Comparison of ENCODE assay signal across 1 cellular context in the genomic region with DNA sequence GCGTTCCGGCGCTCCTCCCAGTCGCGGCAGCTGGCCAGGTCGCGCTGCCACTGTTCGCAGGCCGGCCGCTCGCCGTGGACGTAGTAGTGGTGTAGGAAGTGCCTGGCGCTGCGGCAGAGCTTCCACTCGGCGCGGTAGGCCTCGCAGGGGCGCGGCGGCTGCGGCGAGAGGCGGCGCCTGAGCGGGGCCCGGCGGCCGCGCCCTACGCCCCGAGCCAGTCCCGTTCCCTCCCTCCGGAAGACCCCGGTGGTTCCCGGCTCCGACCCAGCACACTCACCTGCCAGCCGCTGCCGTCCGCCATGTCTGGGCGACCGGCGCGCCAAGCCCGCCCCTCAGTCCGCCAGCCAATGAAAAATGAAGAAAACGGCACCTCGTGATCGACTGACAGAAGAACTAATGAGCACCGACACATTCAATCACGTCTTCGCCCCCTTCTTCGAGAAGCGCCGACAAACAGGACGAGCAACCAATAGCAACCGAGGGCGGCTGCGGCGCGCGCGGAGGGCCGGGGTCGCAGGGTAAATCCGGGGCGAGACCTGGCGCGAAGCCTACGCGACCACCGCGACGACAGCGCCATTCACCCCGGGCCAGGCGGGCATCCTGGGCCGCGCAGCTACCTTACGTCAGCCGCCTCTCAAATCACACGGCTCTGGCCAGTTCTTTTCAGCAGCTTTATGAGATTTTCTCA.
TF ChIP-seq lines count a peak whose summit lies in the region.

Gene C22orf39 (minus strand): TSS at position 324 of the 688 bp plus-strand sequence. CDS start 23 bp downstream, at position 301.

TF ChIP-seq in HepG2, 621 proteins besides CTCF, POLR2A, EP300 and RAD21 (continued from another document and continues in another):
- TF ChIP-seq ZNF142 (CRISPR knock-in tag; IDR thresholded peaks at IDR 0.05), result peak; percentile 43; the same call in 1 of the 2 replicates
- no peak for TF ChIP-seq ZNF557 (CRISPR knock-in tag; IDR thresholded peaks at IDR 0.05)
- TF ChIP-seq TSC22D2 (CRISPR knock-in tag; IDR thresholded peaks at IDR 0.05; ENCODE audit: borderline replicate concordance), result no peak
- TF ChIP-seq, protein P1, sequence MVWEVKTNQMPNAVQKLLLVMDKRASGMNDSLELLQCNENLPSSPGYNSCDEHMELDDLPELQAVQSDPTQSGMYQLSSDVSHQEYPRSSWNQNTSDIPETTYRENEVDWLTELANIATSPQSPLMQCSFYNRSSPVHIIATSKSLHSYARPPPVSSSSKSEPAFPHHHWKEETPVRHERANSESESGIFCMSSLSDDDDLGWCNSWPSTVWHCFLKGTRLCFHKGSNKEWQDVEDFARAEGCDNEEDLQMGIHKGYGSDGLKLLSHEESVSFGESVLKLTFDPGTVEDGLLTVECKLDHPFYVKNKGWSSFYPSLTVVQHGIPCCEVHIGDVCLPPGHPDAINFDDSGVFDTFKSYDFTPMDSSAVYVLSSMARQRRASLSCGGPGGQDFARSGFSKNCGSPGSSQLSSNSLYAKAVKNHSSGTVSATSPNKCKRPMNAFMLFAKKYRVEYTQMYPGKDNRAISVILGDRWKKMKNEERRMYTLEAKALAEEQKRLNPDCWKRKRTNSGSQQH (CRISPR knock-in tag; IDR thresholded peaks at IDR 0.05; ENCODE audit: low read depth), result no peak
- no peak for TF ChIP-seq SMARCE1 (IDR thresholded peaks at IDR 0.05; ENCODE audit: borderline replicate concordance)
- TF ChIP-seq ZNF749 (CRISPR knock-in tag; IDR thresholded peaks at IDR 0.05; ENCODE audit: borderline replicate concordance), result no peak; the same call in 1 of the 2 replicates
- TF ChIP-seq, protein P2, sequence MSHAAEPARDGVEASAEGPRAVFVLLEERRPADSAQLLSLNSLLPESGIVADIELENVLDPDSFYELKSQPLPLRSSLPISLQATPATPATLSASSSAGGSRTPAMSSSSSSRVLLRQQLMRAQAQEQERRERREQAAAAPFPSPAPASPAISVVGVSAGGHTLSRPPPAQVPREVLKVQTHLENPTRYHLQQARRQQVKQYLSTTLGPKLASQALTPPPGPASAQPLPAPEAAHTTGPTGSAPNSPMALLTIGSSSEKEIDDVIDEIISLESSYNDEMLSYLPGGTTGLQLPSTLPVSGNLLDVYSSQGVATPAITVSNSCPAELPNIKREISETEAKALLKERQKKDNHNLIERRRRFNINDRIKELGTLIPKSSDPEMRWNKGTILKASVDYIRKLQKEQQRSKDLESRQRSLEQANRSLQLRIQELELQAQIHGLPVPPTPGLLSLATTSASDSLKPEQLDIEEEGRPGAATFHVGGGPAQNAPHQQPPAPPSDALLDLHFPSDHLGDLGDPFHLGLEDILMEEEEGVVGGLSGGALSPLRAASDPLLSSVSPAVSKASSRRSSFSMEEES (CRISPR knock-in tag; IDR thresholded peaks at IDR 0.05), result peak; percentile 50; the same call in 1 of the 2 replicates
- TF ChIP-seq ZFP36L1 (CRISPR knock-in tag; IDR thresholded peaks at IDR 0.05), result 0 out of 2 replicates have a peak, but pooled peaks have one; percentile 50
- TF ChIP-seq, protein P3, sequence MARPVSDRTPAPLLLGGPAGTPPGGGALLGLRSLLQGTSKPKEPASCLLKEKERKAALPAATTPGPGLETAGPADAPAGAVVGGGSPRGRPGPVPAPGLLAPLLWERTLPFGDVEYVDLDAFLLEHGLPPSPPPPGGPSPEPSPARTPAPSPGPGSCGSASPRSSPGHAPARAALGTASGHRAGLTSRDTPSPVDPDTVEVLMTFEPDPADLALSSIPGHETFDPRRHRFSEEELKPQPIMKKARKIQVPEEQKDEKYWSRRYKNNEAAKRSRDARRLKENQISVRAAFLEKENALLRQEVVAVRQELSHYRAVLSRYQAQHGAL (CRISPR knock-in tag; IDR thresholded peaks at IDR 0.05; ENCODE audit: not compliant biosample characterization), result no peak
- peak; percentile 90 for TF ChIP-seq ZFX (CRISPR knock-in tag; IDR thresholded peaks at IDR 0.05; ENCODE audit: low read depth)
- TF ChIP-seq BCL3 (CRISPR knock-in tag; IDR thresholded peaks at IDR 0.05), result peak; percentile 58; the same call in 1 of the 2 replicates
- 0 out of 2 replicates have a peak, but pooled peaks have one; percentile 79 for TF ChIP-seq ZNF619 (CRISPR knock-in tag; IDR thresholded peaks at IDR 0.05)
- no peak for TF ChIP-seq ZNF678 (CRISPR knock-in tag; IDR thresholded peaks at IDR 0.05)
- peak; percentile 37 for TF ChIP-seq KDM5B (CRISPR knock-in tag; IDR thresholded peaks at IDR 0.05; ENCODE audit: borderline replicate concordance)
- TF ChIP-seq ZNF709 (CRISPR knock-in tag; IDR thresholded peaks at IDR 0.05), result no peak
- peak; percentile 21; the same call in 1 of the 2 replicates for TF ChIP-seq NRL (CRISPR knock-in tag; IDR thresholded peaks at IDR 0.05; ENCODE audit: borderline replicate concordance)
- TF ChIP-seq, protein P4, sequence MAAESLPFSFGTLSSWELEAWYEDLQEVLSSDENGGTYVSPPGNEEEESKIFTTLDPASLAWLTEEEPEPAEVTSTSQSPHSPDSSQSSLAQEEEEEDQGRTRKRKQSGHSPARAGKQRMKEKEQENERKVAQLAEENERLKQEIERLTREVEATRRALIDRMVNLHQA (CRISPR knock-in tag; IDR thresholded peaks at IDR 0.05), result no peak
- no peak for TF ChIP-seq ZNF496 (CRISPR knock-in tag; IDR thresholded peaks at IDR 0.05; ENCODE audit: insufficient replicate concordance)
- TF ChIP-seq ZC3H13 (CRISPR knock-in tag; IDR thresholded peaks at IDR 0.05), result 0 out of 2 replicates have a peak, but pooled peaks have one; percentile 22
- peak; percentile 60; the same call in 1 of the 2 replicates for TF ChIP-seq PITX1 (CRISPR knock-in tag; IDR thresholded peaks at IDR 0.05)
- TF ChIP-seq TOPORS (CRISPR knock-in tag; IDR thresholded peaks at IDR 0.05), result peak; percentile 24; the same call in 1 of the 2 replicates
- TF ChIP-seq RERE (CRISPR knock-in tag; IDR thresholded peaks at IDR 0.05; ENCODE audit: low read depth), result no peak
- TF ChIP-seq PCBP1 (IDR thresholded peaks at IDR 0.05; ENCODE audit: borderline replicate concordance, low read depth, low read length), result no peak
- TF ChIP-seq MTF1 (CRISPR knock-in tag; IDR thresholded peaks at IDR 0.05), result 0 out of 2 replicates have a peak, but pooled peaks have one; percentile 7
- no peak for TF ChIP-seq ESRRA (CRISPR knock-in tag; IDR thresholded peaks at IDR 0.05; ENCODE audit: low read depth)
- 0 out of 2 replicates have a peak, but pooled peaks have one; percentile 14 for TF ChIP-seq SIN3B (IDR thresholded peaks at IDR 0.05; ENCODE audit: low read length)
- TF ChIP-seq, protein P5, sequence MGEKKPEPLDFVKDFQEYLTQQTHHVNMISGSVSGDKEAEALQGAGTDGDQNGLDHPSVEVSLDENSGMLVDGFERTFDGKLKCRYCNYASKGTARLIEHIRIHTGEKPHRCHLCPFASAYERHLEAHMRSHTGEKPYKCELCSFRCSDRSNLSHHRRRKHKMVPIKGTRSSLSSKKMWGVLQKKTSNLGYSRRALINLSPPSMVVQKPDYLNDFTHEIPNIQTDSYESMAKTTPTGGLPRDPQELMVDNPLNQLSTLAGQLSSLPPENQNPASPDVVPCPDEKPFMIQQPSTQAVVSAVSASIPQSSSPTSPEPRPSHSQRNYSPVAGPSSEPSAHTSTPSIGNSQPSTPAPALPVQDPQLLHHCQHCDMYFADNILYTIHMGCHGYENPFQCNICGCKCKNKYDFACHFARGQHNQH (CRISPR knock-in tag; IDR thresholded peaks at IDR 0.05), result no peak
- TF ChIP-seq CBFB (CRISPR knock-in tag; IDR thresholded peaks at IDR 0.05), result no peak
- peak; percentile 54; the same call in 1 of the 2 replicates for TF ChIP-seq KDM5A (IDR thresholded peaks at IDR 0.05; ENCODE audit: borderline replicate concordance, low read length)
- TF ChIP-seq, protein P6, sequence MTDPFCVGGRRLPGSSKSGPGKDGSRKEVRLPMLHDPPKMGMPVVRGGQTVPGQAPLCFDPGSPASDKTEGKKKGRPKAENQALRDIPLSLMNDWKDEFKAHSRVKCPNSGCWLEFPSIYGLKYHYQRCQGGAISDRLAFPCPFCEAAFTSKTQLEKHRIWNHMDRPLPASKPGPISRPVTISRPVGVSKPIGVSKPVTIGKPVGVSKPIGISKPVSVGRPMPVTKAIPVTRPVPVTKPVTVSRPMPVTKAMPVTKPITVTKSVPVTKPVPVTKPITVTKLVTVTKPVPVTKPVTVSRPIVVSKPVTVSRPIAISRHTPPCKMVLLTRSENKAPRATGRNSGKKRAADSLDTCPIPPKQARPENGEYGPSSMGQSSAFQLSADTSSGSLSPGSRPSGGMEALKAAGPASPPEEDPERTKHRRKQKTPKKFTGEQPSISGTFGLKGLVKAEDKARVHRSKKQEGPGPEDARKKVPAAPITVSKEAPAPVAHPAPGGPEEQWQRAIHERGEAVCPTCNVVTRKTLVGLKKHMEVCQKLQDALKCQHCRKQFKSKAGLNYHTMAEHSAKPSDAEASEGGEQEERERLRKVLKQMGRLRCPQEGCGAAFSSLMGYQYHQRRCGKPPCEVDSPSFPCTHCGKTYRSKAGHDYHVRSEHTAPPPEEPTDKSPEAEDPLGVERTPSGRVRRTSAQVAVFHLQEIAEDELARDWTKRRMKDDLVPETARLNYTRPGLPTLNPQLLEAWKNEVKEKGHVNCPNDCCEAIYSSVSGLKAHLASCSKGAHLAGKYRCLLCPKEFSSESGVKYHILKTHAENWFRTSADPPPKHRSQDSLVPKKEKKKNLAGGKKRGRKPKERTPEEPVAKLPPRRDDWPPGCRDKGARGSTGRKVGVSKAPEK (CRISPR knock-in tag; IDR thresholded peaks at IDR 0.05; ENCODE audit: borderline replicate concordance), result no peak
